Comparison of ENCODE assay signal across 12 cellular contexts in genomic region chrX:6228720-6229119, GRCh38. TPM values are rescaled to one million over a fixed set of nuclear protein-coding genes. Genes with fewer than 3 reads are reported as not detected.
DNase-seq lines count a peak whose midpoint lies in the region; ATAC-seq and TF ChIP-seq lines count a peak whose summit lies in the region.
"Had no signal": no experiment of that assay in that cellular context is flagged by ENCODE, and none has a peak within 500 bp of the region (broad histone marks: within the 10 kb centered on the region; RNA-seq: fewer than 3 reads in every experiment).

TSS of gene NLGN4X (minus strand) at chrX:6228867. CDS start at chrX:6151466, 77,401 bp downstream.

- H3K4me3 ChIP-seq in ascending aorta: peak within 1 kb of the TSS in 1 of 2 donors; percentile 26

- no peak for TF ChIP-seq CTCF in omental fat pad (IDR thresholded peaks at IDR 0.05)
- no peak for TF ChIP-seq CTCF in ascending aorta (IDR thresholded peaks at IDR 0.05)

- ATAC-seq in left ventricle myocardium superior: peak; percentile 69
- ATAC-seq in omental fat pad (ENCODE audit: low FRiP score): no peak
- ATAC-seq in GM18520 (IDR thresholded peaks at IDR 0.05; ENCODE audit: unreplicated experiment): no peak
- no peak for ATAC-seq in GM21390 (IDR thresholded peaks at IDR 0.05; ENCODE audit: unreplicated experiment)

- H3K4me1 ChIP-seq in ascending aorta: no peaks in the 10 kb centered on the region

- no peaks in the 10 kb centered on the region for H3K27me3 ChIP-seq in ascending aorta

- H3K9me3 ChIP-seq in ascending aorta: no peaks in the 10 kb centered on the region

- DNase-seq in DMS153 (lab: John Stamatoyannopoulos, UW) (peak; percentile 58), NCI-H748 (lab: John Stamatoyannopoulos, UW; ENCODE audit: unreplicated experiment) (peak; percentile 91), left ventricle myocardium superior (no peak), nucleus accumbens (lab: John Stamatoyannopoulos, UW) (peak in 51 of 56 donors; percentile 1 to 77 (median 29)), omental fat pad (ENCODE audit: low spot score) (no peak), ascending aorta (ENCODE audit: low spot score in 2 of 2) (no peak)
- DNase-seq: activated T-cell treated with anti-CD3 and anti-CD28 coated beads for 4 hours, AML-193, NCI-H1436, T-helper 1 cell had no signal

- intact Hi-C loops in left ventricle myocardium superior (cut with micrococcal nuclease) (no loop called here), ascending aorta (cut with DNase I) (no loop called here)

- H3K36me3 ChIP-seq in ascending aorta: no peaks in the 10 kb centered on the region

- no peak within 1 kb of the TSS for H3K27ac ChIP-seq in ascending aorta

RNA-seq across cellular contexts. Expression of gene NLGN4X, which starts in this region (rescaled TPM):
- 3.1 TPM for total RNA-seq in left ventricle myocardium superior
- 10 to 100 TPM in 1 of 4 donors, 1 to 10 TPM in 3; 2.9 to 14.8 (median 5.5) TPM for total RNA-seq in omental fat pad
- total RNA-seq in ascending aorta: 1.4 TPM

Comparison
In these comparisons a context has a peak if more than half of its experiments do, and no peak if none do; other contexts are left out.
1. DNase-seq: peak in DMS153 (single experiment), NCI-H748 (single experiment) and nucleus accumbens (51 of 56); none in left ventricle myocardium superior (single experiment), omental fat pad (single experiment) and ascending aorta (0 of 2).